ENCODE assay signal across 1 cellular context in genomic region chr3:110420158-110420641, GRCh38.
TF ChIP-seq lines count a peak whose summit lies in the region.

No MANE protein-coding gene starts in this region.

TF ChIP-seq in HepG2, 621 proteins besides CTCF, POLR2A, EP300 and RAD21 (continued from another document):
- TF ChIP-seq ZGPAT (CRISPR knock-in tag; IDR thresholded peaks at IDR 0.05) = no peak
- peak; percentile 30; the same call in 1 of the 2 replicates for TF ChIP-seq ARID5B (CRISPR knock-in tag; IDR thresholded peaks at IDR 0.05)
- no peak for TF ChIP-seq RFXANK (CRISPR knock-in tag; IDR thresholded peaks at IDR 0.05)
- no peak for TF ChIP-seq CEBPZ (IDR thresholded peaks at IDR 0.05; ENCODE audit: low read length)
- TF ChIP-seq ZEB1 (IDR thresholded peaks at IDR 0.05; ENCODE audit: insufficient replicate concordance, low read depth) = no peak
- TF ChIP-seq ZHX2 (IDR thresholded peaks at IDR 0.05; ENCODE audit: low read depth) = no peak
- no peak for TF ChIP-seq ZHX2 (CRISPR knock-in tag; IDR thresholded peaks at IDR 0.05; ENCODE audit: borderline replicate concordance)
- no peak for TF ChIP-seq ZNF18 (CRISPR knock-in tag; IDR thresholded peaks at IDR 0.05; ENCODE audit: insufficient replicate concordance)
- peak; percentile 40; the same call in 1 of the 2 replicates for TF ChIP-seq FOSL1 (CRISPR knock-in tag; IDR thresholded peaks at IDR 0.05; ENCODE audit: borderline replicate concordance)
- peak; percentile 27; the same call in 1 of the 2 replicates for TF ChIP-seq HNF4A (CRISPR knock-in tag; IDR thresholded peaks at IDR 0.05)
- TF ChIP-seq ZBTB1 (CRISPR knock-in tag; IDR thresholded peaks at IDR 0.05; ENCODE audit: borderline replicate concordance) = no peak
- TF ChIP-seq CEBPG (CRISPR knock-in tag; IDR thresholded peaks at IDR 0.05) = peak; percentile 43; the same call in 1 of the 2 replicates
- no peak for TF ChIP-seq BCL6 (CRISPR knock-in tag; IDR thresholded peaks at IDR 0.05)
- no peak for TF ChIP-seq ZNF652 (CRISPR knock-in tag; IDR thresholded peaks at IDR 0.05; ENCODE audit: borderline replicate concordance, low read depth)
- TF ChIP-seq RARG (CRISPR knock-in tag; IDR thresholded peaks at IDR 0.05; ENCODE audit: low read depth) = no peak
- no peak for TF ChIP-seq KDM6A (CRISPR knock-in tag; IDR thresholded peaks at IDR 0.05; ENCODE audit: low read depth)
- TF ChIP-seq MLX (CRISPR knock-in tag; IDR thresholded peaks at IDR 0.05) = no peak
- TF ChIP-seq ATRX (CRISPR knock-in tag; IDR thresholded peaks at IDR 0.05; ENCODE audit: borderline replicate concordance) = no peak
- TF ChIP-seq ATF4 (CRISPR knock-in tag; IDR thresholded peaks at IDR 0.05) = peak in 1 of 2 experiments; percentile 86; a peak in 2 of 4 replicates
- no peak for TF ChIP-seq DNMT1 (CRISPR knock-in tag; IDR thresholded peaks at IDR 0.05)
- no peak for TF ChIP-seq TBP (CRISPR knock-in tag; IDR thresholded peaks at IDR 0.05)
- no peak for TF ChIP-seq ZBTB20 (CRISPR knock-in tag; IDR thresholded peaks at IDR 0.05; ENCODE audit: borderline replicate concordance, low read depth)
- TF ChIP-seq ZNF572 (CRISPR knock-in tag; IDR thresholded peaks at IDR 0.05) = no peak
- TF ChIP-seq ATF7 (IDR thresholded peaks at IDR 0.05) = peak; percentile 52; the same call in 1 of the 2 replicates
- TF ChIP-seq ATF7 (CRISPR knock-in tag; IDR thresholded peaks at IDR 0.05) = no peak
- no peak for TF ChIP-seq ZNF138 (CRISPR knock-in tag; IDR thresholded peaks at IDR 0.05; ENCODE audit: low read depth)
- TF ChIP-seq CBX5 (CRISPR knock-in tag; IDR thresholded peaks at IDR 0.05; ENCODE audit: borderline replicate concordance) = no peak
- TF ChIP-seq ZNF776 (CRISPR knock-in tag; IDR thresholded peaks at IDR 0.05) = no peak
- TF ChIP-seq ZNF292 (CRISPR knock-in tag; IDR thresholded peaks at IDR 0.05; ENCODE audit: borderline replicate concordance, low read depth) = no peak
- TF ChIP-seq CCDC6 (CRISPR knock-in tag; IDR thresholded peaks at IDR 0.05) = no peak
- TF ChIP-seq MLLT10 (CRISPR knock-in tag; IDR thresholded peaks at IDR 0.05) = no peak
- TF ChIP-seq MBNL3 (CRISPR knock-in tag; conservative IDR thresholded peaks at IDR 0.05) = no peak
- TF ChIP-seq ELF3 (CRISPR knock-in tag; IDR thresholded peaks at IDR 0.05) = no peak
- no peak for TF ChIP-seq HNRNPUL1 (IDR thresholded peaks at IDR 0.05; ENCODE audit: low read depth, low read length)
- no peak for TF ChIP-seq PITX1 (CRISPR knock-in tag; IDR thresholded peaks at IDR 0.05)
- TF ChIP-seq ZNF775 (CRISPR knock-in tag; IDR thresholded peaks at IDR 0.05; ENCODE audit: borderline replicate concordance) = no peak
- TF ChIP-seq CREBL2 (CRISPR knock-in tag; IDR thresholded peaks at IDR 0.05; ENCODE audit: borderline replicate concordance) = no peak
- no peak for TF ChIP-seq ZNF101 (CRISPR knock-in tag; IDR thresholded peaks at IDR 0.05; ENCODE audit: borderline replicate concordance, low read depth)
